1 cellular context compared by ENCODE assay signal in genomic region chr13:72849571-72849970, GRCh38.
TF ChIP-seq lines count a peak whose summit lies in the region.

No MANE protein-coding gene starts in this region.

TF ChIP-seq in IMR-90, 13 proteins besides CTCF, POLR2A, EP300 and RAD21:
- TF ChIP-seq CHD1 (IDR thresholded peaks at IDR 0.05; ENCODE audit: low read depth, low read length) = no peak
- no peak for TF ChIP-seq SMC3 (IDR thresholded peaks at IDR 0.05; ENCODE audit: low read depth, low read length)
- no peak for TF ChIP-seq FOS (IDR thresholded peaks at IDR 0.05; ENCODE audit: low read depth, low read length)
- TF ChIP-seq, protein P1, sequence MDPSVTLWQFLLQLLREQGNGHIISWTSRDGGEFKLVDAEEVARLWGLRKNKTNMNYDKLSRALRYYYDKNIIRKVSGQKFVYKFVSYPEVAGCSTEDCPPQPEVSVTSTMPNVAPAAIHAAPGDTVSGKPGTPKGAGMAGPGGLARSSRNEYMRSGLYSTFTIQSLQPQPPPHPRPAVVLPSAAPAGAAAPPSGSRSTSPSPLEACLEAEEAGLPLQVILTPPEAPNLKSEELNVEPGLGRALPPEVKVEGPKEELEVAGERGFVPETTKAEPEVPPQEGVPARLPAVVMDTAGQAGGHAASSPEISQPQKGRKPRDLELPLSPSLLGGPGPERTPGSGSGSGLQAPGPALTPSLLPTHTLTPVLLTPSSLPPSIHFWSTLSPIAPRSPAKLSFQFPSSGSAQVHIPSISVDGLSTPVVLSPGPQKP (IDR thresholded peaks at IDR 0.05; ENCODE audit: borderline replicate concordance, low read depth, low read length) = no peak
- no peak for TF ChIP-seq USF2 (IDR thresholded peaks at IDR 0.05; ENCODE audit: low read depth, low read length)
- no peak for TF ChIP-seq MXI1 (IDR thresholded peaks at IDR 0.05; ENCODE audit: borderline replicate concordance, low read depth, low read length)
- TF ChIP-seq RFX5 (IDR thresholded peaks at IDR 0.05; ENCODE audit: low read depth, low read length) = no peak
- TF ChIP-seq CEBPB (IDR thresholded peaks at IDR 0.05; ENCODE audit: low read depth, low read length) = no peak
